In the genomic region with DNA sequence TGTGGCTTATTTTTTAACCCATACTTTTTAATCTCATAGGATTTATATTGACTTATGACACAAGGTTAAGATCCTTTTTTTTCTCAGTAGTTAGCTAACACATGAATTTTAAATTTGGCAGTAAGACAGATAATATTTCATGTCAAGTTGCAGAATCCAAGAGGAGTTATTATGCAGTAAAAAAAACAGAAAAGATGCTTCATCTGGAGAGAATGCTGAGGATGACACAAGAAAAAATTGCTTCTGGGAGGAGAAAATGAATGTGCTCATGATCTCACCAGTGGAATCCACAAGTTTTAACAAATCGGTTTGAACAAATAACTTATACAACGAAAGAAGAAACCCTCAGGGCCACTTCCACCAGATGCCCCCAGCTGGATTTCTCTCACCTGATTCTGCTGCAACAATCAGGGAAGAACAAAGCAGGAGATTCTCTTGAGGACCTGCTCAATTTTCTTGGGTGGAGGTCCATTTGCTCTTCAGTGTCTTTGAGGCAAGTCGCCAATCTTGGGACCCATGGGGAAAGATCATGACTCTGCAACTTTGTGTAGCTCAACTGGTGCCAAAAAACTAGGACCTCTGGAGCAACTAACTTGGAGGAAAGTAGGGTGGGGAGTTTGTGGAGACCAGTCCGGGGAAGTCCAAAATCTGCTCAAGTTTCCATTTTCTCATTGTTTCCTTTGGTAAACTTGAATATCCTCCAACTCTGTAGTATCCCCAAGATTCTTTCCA, we compare ENCODE assay signal across 16 cellular contexts. TPM values are rescaled to one million over a fixed set of nuclear protein-coding genes. Genes with fewer than 3 reads are reported as not detected.
DNase-seq lines count a peak whose midpoint lies in the region; ATAC-seq, FAIRE-seq and TF ChIP-seq lines count a peak whose summit lies in the region.
"Had no signal": no experiment of that assay in that cellular context is flagged by ENCODE, and none has a peak within 500 bp of the region (broad histone marks: within the 10 kb centered on the region; RNA-seq: fewer than 3 reads in every experiment).

No MANE protein-coding gene starts in this region.

- FAIRE-seq in frontal cortex (lab: Jason Lieb, UNC) = no peak
- FAIRE-seq: GM19239, urothelium cell line had no signal

- H3K4me3 Mint-ChIP-seq in activated CD8-positive, alpha-beta T cell treated with anti-CD3 and anti-CD28 coated beads, Interleukin-2, amount 10 ng/mL, durations not matched to agents 7 days and 5 days = no peak overlapping the region
- H3K4me3 Mint-ChIP-seq: activated T-cell treated with anti-CD3 and anti-CD28 coated beads, Interleukin-2, amount 50 U/mL, for 4 hours had no signal

- ATAC-seq in omental fat pad (ENCODE audit: low FRiP score) = peak; percentile 73
- ATAC-seq in activated CD8-positive, alpha-beta T cell treated with anti-CD3 and anti-CD28 coated beads, Interleukin-2, amount 10 ng/mL, durations not matched to agents 7 days and 5 days = no peak
- ATAC-seq: activated T-cell treated with anti-CD3 and anti-CD28 coated beads, Interleukin-2, amount 50 U/mL, for 4 hours had no signal

- H3K9me3 Mint-ChIP-seq in activated CD8-positive, alpha-beta T cell treated with anti-CD3 and anti-CD28 coated beads, Interleukin-2, amount 10 ng/mL, durations not matched to agents 7 days and 5 days (ENCODE audit: insufficient read depth) = peaks cover 3% of the 10 kb centered on the region

- H3K27ac Mint-ChIP-seq in activated CD8-positive, alpha-beta T cell treated with anti-CD3 and anti-CD28 coated beads, Interleukin-2, amount 10 ng/mL, durations not matched to agents 7 days and 5 days = no peak overlapping the region

- POLR2A ChIA-PET in activated CD8-positive, alpha-beta T cell treated with anti-CD3 and anti-CD28 coated beads, Interleukin-2, amount 10 ng/mL, durations not matched to agents 7 days and 5 days (lab: Charles Lee) = no interaction called here

- CTCF ChIA-PET in activated CD8-positive, alpha-beta T cell treated with anti-CD3 and anti-CD28 coated beads, Interleukin-2, amount 10 ng/mL, durations not matched to agents 7 days and 5 days (lab: Charles Lee) = interaction anchor here (0.6 kb wide), 1 partner anchor 925 kb away, joined by 3 read pairs; no protein-coding TSS in a partner anchor

- H3K36me3 Mint-ChIP-seq in activated CD8-positive, alpha-beta T cell treated with anti-CD3 and anti-CD28 coated beads, Interleukin-2, amount 10 ng/mL, durations not matched to agents 7 days and 5 days (ENCODE audit: low read depth) = no peaks in the 10 kb centered on the region

- peak; percentile 54 for DNase-seq in AG08396 (ENCODE audit: low spot score)
- DNase-seq in NCI-H226 = peak; percentile 86
- peak; percentile 97 for DNase-seq in fibroblast of peridontal ligament (ENCODE audit: extremely low read depth)
- DNase-seq in omental fat pad (ENCODE audit: low spot score) = no peak
- no peak for DNase-seq in NCI-H2029 (lab: John Stamatoyannopoulos, UW)
- DNase-seq in activated CD8-positive, alpha-beta T cell treated with anti-CD3 and anti-CD28 coated beads, Interleukin-2, amount 10 ng/mL, durations not matched to agents 7 days and 5 days = no peak
- no peak for DNase-seq in frontal cortex (ENCODE audit: low spot score in 2 of 2)
- DNase-seq in DMS79 treated with DMSO at 0.1 percent for 48 hours (lab: John Stamatoyannopoulos, UW) = no peak
- DNase-seq: activated T-cell treated with anti-CD3 and anti-CD28 coated beads, Interleukin-2, amount 50 U/mL, for 4 hours; adrenal gland; effector CD8-positive, alpha-beta T cell; nucleus accumbens; T-helper 1 cell had no signal

- H3K27me3 Mint-ChIP-seq in activated CD8-positive, alpha-beta T cell treated with anti-CD3 and anti-CD28 coated beads, Interleukin-2, amount 10 ng/mL, durations not matched to agents 7 days and 5 days (ENCODE audit: low read depth) = peaks cover 7% of the 10 kb centered on the region

- peaks cover 1% of the 10 kb centered on the region for H3K4me1 Mint-ChIP-seq in activated CD8-positive, alpha-beta T cell treated with anti-CD3 and anti-CD28 coated beads, Interleukin-2, amount 10 ng/mL, durations not matched to agents 7 days and 5 days (ENCODE audit: low read depth)

- TF ChIP-seq CTCF in omental fat pad (IDR thresholded peaks at IDR 0.05) = no peak

RNA-seq across cellular contexts. Expression of gene TNFSF15, which starts 50.5 kb away (rescaled TPM):
- total RNA-seq in omental fat pad = 1 to 10 TPM in 1 of 4 donors, under 1 TPM in 2, not detected in 1; 0.36 to 2.4 (median 0.50) TPM
- 1 to 10 TPM; 1.1 TPM for total RNA-seq in activated CD8-positive, alpha-beta T cell treated with anti-CD3 and anti-CD28 coated beads, Interleukin-2, amount 10 ng/mL, durations not matched to agents 7 days and 5 days
- under 0.01 TPM for total RNA-seq in frontal cortex
- total RNA-seq: Daoy had no signal

Comparison
In these comparisons a context has a peak if more than half of its experiments do, and no peak if none do; other contexts are left out.
1. DNase-seq: peak in AG08396 (single experiment), NCI-H226 (single experiment) and fibroblast of peridontal ligament (single experiment); none in omental fat pad (single experiment), NCI-H2029 (single experiment), activated CD8-positive, alpha-beta T cell treated with anti-CD3 and anti-CD28 coated beads, Interleukin-2, amount 10 ng/mL, durations not matched to agents 7 days and 5 days (single experiment), frontal cortex (0 of 2) and DMS79 treated with DMSO at 0.1 percent for 48 hours (single experiment).